In the genomic region with DNA sequence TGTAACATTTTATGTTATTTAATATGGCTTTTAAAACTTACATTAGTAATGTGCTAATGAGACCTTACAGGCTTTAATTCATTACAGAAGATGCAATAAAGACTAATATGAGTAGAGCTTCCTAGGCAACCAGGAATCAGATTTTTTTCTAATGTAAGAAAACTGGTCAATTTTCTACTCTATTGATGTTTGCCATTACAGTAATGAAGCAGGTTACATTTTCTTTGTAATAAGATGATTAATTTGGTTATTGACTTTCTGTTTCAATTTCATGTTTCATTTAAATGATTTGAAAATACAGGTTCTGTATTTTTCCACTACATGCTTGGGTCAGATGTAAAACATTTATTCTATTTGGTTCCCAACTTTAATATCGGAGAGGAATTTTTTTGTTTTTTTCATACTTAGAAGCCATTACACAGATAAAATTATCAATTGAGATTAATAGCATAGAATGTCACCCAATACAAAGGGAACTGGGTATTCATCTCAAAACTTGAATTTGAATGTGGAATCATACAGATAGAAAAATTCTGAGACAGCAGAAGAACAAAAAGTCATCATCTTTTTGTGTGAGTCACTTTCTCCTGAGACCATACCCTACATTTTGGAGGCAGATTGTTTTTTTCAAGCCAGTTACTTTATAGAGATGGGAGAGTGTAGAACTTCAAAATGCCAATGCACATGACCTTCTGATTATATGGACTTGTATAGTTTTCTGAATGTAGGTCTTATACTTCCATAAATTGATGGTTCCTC, we compare ENCODE assay signal across 25 cellular contexts.
DNase-seq lines count a peak whose midpoint lies in the region; ATAC-seq, FAIRE-seq and TF ChIP-seq lines count a peak whose summit lies in the region.
"Had no signal": no experiment of that assay in that cellular context is flagged by ENCODE, and none has a peak within 500 bp of the region (broad histone marks: within the 10 kb centered on the region; RNA-seq: fewer than 3 reads in every experiment).

No MANE protein-coding gene starts in this region.

- ATAC-seq in GM18520 (IDR thresholded peaks at IDR 0.05; ENCODE audit: unreplicated experiment) (peak; percentile 40), HG02938 (IDR thresholded peaks at IDR 0.05; ENCODE audit: unreplicated experiment) (peak; percentile 46)
- ATAC-seq: gastroesophageal sphincter, HepG2, mucosa of descending colon had no signal

- no peaks in the 10 kb centered on the region for H3K27me3 Mint-ChIP-seq in astrocyte (ENCODE audit: low read depth, unreplicated experiment)
- no peaks in the 10 kb centered on the region for H3K27me3 Mint-ChIP-seq in type B pancreatic cell
- H3K27me3 Mint-ChIP-seq: central memory CD8-positive, alpha-beta T cell had no signal

- no peak for TF ChIP-seq POLR2A in GM12892 (IDR thresholded peaks at IDR 0.05; ENCODE audit: low read depth, low read length)

- H3K4me3 Mint-ChIP-seq in astrocyte (ENCODE audit: unreplicated experiment) (no peak overlapping the region), type B pancreatic cell (no peak overlapping the region)
- H3K4me3 Mint-ChIP-seq: central memory CD8-positive, alpha-beta T cell; nephron progenitor cell had no signal

- H4K20me1 ChIP-seq in astrocyte (ENCODE audit: insufficient read depth, low read length): no peaks in the 10 kb centered on the region

- TF ChIP-seq CTCF in GM13976 (IDR thresholded peaks at IDR 0.05; ENCODE audit: borderline replicate concordance, control extremely low read depth, extremely low read depth, insufficient read depth, missing control alignments) (no peak), astrocyte (IDR thresholded peaks at IDR 0.05; ENCODE audit: insufficient read depth, low read depth, low read length) (no peak), type B pancreatic cell (conservative IDR thresholded peaks at IDR 0.05) (no peak)

- H3K27ac ChIP-seq in astrocyte (ENCODE audit: low read depth, low read length): no peak overlapping the region
- H3K27ac ChIP-seq: C4-2B, gastroesophageal sphincter, hepatocyte, upper lobe of left lung had no signal

- H3K79me2 ChIP-seq in astrocyte (ENCODE audit: insufficient read depth, low read length): no peaks in the 10 kb centered on the region
- H3K79me2 ChIP-seq: hepatocyte had no signal

- no peak overlapping the region for H3K9ac ChIP-seq in astrocyte (ENCODE audit: low read length)

- no peaks in the 10 kb centered on the region for H3K27me3 ChIP-seq in astrocyte (ENCODE audit: insufficient read depth, low read length)
- no peaks in the 10 kb centered on the region for H3K27me3 ChIP-seq in HAP-1 (ENCODE audit: low read depth)
- H3K27me3 ChIP-seq: gastroesophageal sphincter, hepatocyte, upper lobe of left lung had no signal

- no peak overlapping the region for H3K4me2 ChIP-seq in astrocyte (ENCODE audit: low read length)
- H3K4me2 ChIP-seq: hepatocyte had no signal

- DNase-seq in GM13976 (ENCODE audit: low spot score) (peak; percentile 3), astrocyte (ENCODE audit: low read depth) (no peak), HAP-1 (ENCODE audit: low spot score in 2 of 2) (no peak), GM12892 (ENCODE audit: insufficient read length) (no peak), type B pancreatic cell (ENCODE audit: extremely low spot score, unreplicated experiment) (no peak)
- DNase-seq: DND-41; Karpas-422; mucosa of descending colon; NCI-H1436; NCI-H2107; NCI-H82; nephron progenitor cell; stimulated activated CD4-positive, alpha-beta T cell treated with anti-CD3 and anti-CD28 coated beads, Interleukin-1b, Interleukin-23, amount 100 ng/mL, for 48 hours; stimulated activated CD8-positive, alpha-beta memory T cell treated with anti-CD3 and anti-CD28 coated beads, Interleukin-4, amount 100 ng/mL, for 48 hours; upper lobe of left lung had no signal

- peak; percentile 5 for FAIRE-seq in astrocyte (lab: Jason Lieb, UNC)
- no peak for FAIRE-seq in GM12892 (lab: Jason Lieb, UNC)
- FAIRE-seq: endothelial cell of umbilical vein, H54, HepG2 had no signal

- H3K4me3 ChIP-seq in astrocyte (ENCODE audit: insufficient read depth, low read depth, low read length) (no peak overlapping the region), HAP-1 (no peak overlapping the region)
- H3K4me3 ChIP-seq: gastroesophageal sphincter, hepatocyte, lung, mucosa of descending colon, upper lobe of left lung had no signal

- H3K36me3 ChIP-seq in astrocyte (ENCODE audit: insufficient read depth, low read length): no peaks in the 10 kb centered on the region
- no peaks in the 10 kb centered on the region for H3K36me3 ChIP-seq in HAP-1 (replicated peaks)
- H3K36me3 ChIP-seq: gastroesophageal sphincter, upper lobe of left lung had no signal

- in situ Hi-C loops in GM13976 (cut with MboI; ENCODE audit: low sequenced_read_pairs, unreplicated experiment) (no loop called here), HAP-1 (cut with MboI; ENCODE audit: low sequenced_read_pairs) (no loop called here)

- H3K36me3 Mint-ChIP-seq in astrocyte (ENCODE audit: low read depth, unreplicated experiment) (no peaks in the 10 kb centered on the region), type B pancreatic cell (no peaks in the 10 kb centered on the region)

- H3K27ac Mint-ChIP-seq in astrocyte (ENCODE audit: unreplicated experiment) (no peak overlapping the region), type B pancreatic cell (no peak overlapping the region)
- H3K27ac Mint-ChIP-seq: nephron progenitor cell had no signal

- H3K4me1 ChIP-seq in astrocyte (ENCODE audit: insufficient read depth, low read length) (peaks cover 8% of the 10 kb centered on the region), HAP-1 (no peaks in the 10 kb centered on the region)

- H2AFZ ChIP-seq in astrocyte (ENCODE audit: low read depth, low read length): no peak overlapping the region
- H2AFZ ChIP-seq: hepatocyte had no signal

- H3K9me3 ChIP-seq in astrocyte (ENCODE audit: insufficient read depth, low read depth, low read length) (no peaks in the 10 kb centered on the region), HAP-1 (no peaks in the 10 kb centered on the region)
- H3K9me3 ChIP-seq: gastroesophageal sphincter, mucosa of descending colon, upper lobe of left lung had no signal

- peaks cover 4% of the 10 kb centered on the region for H3K4me1 Mint-ChIP-seq in astrocyte (ENCODE audit: low read depth, unreplicated experiment)
- peaks cover 30% of the 10 kb centered on the region for H3K4me1 Mint-ChIP-seq in type B pancreatic cell (ENCODE audit: unreplicated experiment)
- H3K4me1 Mint-ChIP-seq: central memory CD8-positive, alpha-beta T cell had no signal

- no peaks in the 10 kb centered on the region for H3K9me3 Mint-ChIP-seq in astrocyte (ENCODE audit: unreplicated experiment)
- H3K9me3 Mint-ChIP-seq in type B pancreatic cell: peaks cover 5% of the 10 kb centered on the region
- H3K9me3 Mint-ChIP-seq: central memory CD8-positive, alpha-beta T cell; nephron progenitor cell had no signal
